8 cellular contexts compared by ENCODE assay signal in the genomic region with DNA sequence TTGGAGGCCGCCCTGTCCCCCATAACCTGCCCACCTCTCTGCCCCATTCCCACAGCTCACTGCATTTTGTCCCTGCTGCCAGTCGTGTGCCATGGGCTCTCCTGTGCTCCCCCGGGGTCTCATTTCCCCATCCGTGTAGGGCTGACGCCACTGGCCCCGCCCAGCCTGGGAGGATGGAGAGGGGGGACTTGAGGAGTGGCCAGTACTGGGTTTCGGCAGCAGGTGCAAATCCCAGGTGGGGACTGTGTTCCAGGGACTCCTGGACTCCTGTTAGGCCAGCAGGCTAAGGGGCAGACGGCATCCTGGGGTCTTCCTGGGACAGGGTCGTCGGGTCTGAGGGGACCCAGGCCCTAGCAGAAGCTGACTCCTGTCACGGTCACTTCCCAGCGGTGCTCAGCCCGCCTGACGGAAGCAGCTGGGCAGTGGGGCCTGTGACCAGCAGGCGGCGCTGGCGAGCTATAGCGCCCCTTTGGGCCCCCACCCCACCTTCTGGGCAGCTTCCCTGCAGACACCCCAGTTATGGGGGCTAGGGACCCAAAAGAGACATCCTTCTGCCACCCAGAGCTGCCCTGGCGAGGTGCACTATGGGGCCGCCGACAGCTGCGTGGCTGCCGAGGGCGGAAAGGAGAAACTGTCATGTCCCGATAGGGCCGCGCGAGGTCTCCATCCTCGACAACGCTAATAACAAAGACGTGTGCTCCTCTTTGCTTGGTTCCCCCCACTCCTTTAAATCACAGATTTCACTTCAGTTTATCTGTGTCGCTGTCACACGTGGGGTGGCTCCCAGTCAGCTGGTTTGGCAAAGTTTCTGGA. TPM values are rescaled to one million over a fixed set of nuclear protein-coding genes. Genes with fewer than 3 reads are reported as not detected.
A peak's percentile ranks its signal among the peaks of the same experiment; 100 is the strongest.
DNase-seq lines count a peak whose midpoint lies in the region; ATAC-seq lines count a peak whose summit lies in the region.

No MANE protein-coding gene starts in this region.

- no peaks in the 10 kb centered on the region for H3K36me3 ChIP-seq in urinary bladder (ENCODE audit: insufficient read depth)

- H3K27ac ChIP-seq in urinary bladder (ENCODE audit: low read depth), result no peak overlapping the region

- ATAC-seq in HG02852 (IDR thresholded peaks at IDR 0.05; ENCODE audit: unreplicated experiment) (peak; percentile 45), left cardiac atrium (peak; percentile 65 to 75), HG02938 (IDR thresholded peaks at IDR 0.05; ENCODE audit: unreplicated experiment) (no peak)
- peak; percentile 84 to 87 for ATAC-seq in activated naive CD4-positive, alpha-beta T cell treated with anti-CD3 and anti-CD28 coated beads, Interleukin-2, amount 50 U/mL, for 72 hours

- 6% methylated on average over 33 of the region's 33 CpGs for WGBS in urinary bladder

- no peaks in the 10 kb centered on the region for H3K9me3 Mint-ChIP-seq in activated naive CD4-positive, alpha-beta T cell treated with anti-CD3 and anti-CD28 coated beads, Interleukin-2, amount 50 U/mL, for 72 hours

- intact Hi-C loops in left cardiac atrium (cut with DNase I), result loop anchor here (5.0 kb wide), 2 partner anchors 60 to 420 kb away; no protein-coding TSS in a partner anchor
- intact Hi-C loops in posterior vena cava (cut with DNase I), result loop anchor here (5.0 to 10.0 kb wide), 3 partner anchors 60 to 428 kb away; no protein-coding TSS in a partner anchor

- H3K27ac Mint-ChIP-seq in activated naive CD4-positive, alpha-beta T cell treated with anti-CD3 and anti-CD28 coated beads, Interleukin-2, amount 50 U/mL, for 72 hours, result no peak overlapping the region

- no peaks in the 10 kb centered on the region for H3K4me1 ChIP-seq in urinary bladder (ENCODE audit: insufficient read depth)

- peak overlapping the region; percentile 41 for H3K4me3 ChIP-seq in urinary bladder (ENCODE audit: low read depth, low read length)

- no peaks in the 10 kb centered on the region for H3K36me3 Mint-ChIP-seq in activated naive CD4-positive, alpha-beta T cell treated with anti-CD3 and anti-CD28 coated beads, Interleukin-2, amount 50 U/mL, for 72 hours

- DNase-seq in COR-L47 (lab: John Stamatoyannopoulos, UW), result peak; percentile 67
- peak; percentile 63 for DNase-seq in SK-N-DZ (ENCODE audit: low spot score)
- DNase-seq in activated naive CD4-positive, alpha-beta T cell treated with anti-CD3 and anti-CD28 coated beads, Interleukin-2, amount 50 U/mL, for 72 hours (ENCODE audit: low spot score in 2 of 2), result peak; percentile 68 to 74
- peak; percentile 58 for DNase-seq in left cardiac atrium
- peak; percentile 87 for DNase-seq in posterior vena cava (ENCODE audit: low spot score)

RNA-seq across cellular contexts. Expression of a gene that starts 1.0 kb away (rescaled TPM):
- polyA plus RNA-seq in SK-N-DZ (2014; cell fraction: cytosol; rRNA removed), result 0.07 and 0.31 TPM in 2 replicates
- 0.37 and 1.0 TPM in 2 replicates for polyA plus RNA-seq in SK-N-DZ (2014; cell fraction: nucleus; rRNA removed)
- under 1 TPM in 1 of 2 donors, not detected in 1; 0.32 TPM for total RNA-seq in activated naive CD4-positive, alpha-beta T cell treated with anti-CD3 and anti-CD28 coated beads, Interleukin-2, amount 50 U/mL, for 72 hours
- total RNA-seq in left cardiac atrium (10 to 100 TPM in 1 of 2 donors, 1 to 10 TPM in 1; 7.5 to 11.1 TPM), posterior vena cava (10 to 100 TPM; 12.2 to 17.3 TPM), urinary bladder (4.7 TPM)
- 4.2 TPM for polyA plus RNA-seq in urinary bladder

RNA-seq across cellular contexts. Expression of a gene that starts 24.4 kb away (rescaled TPM):
- polyA plus RNA-seq in SK-N-DZ (2014; cell fraction: cytosol; rRNA removed), result not detected in 2 replicates
- polyA plus RNA-seq in SK-N-DZ (2014; cell fraction: nucleus; rRNA removed), result not detected in 2 replicates
- not detected for total RNA-seq in activated naive CD4-positive, alpha-beta T cell treated with anti-CD3 and anti-CD28 coated beads, Interleukin-2, amount 50 U/mL, for 72 hours
- total RNA-seq in left cardiac atrium (under 1 TPM in 1 of 2 donors, not detected in 1; 0.97 TPM), posterior vena cava (under 1 TPM in 1 of 2 donors, not detected in 1; 0.76 TPM), urinary bladder (not detected)
- not detected for polyA plus RNA-seq in urinary bladder
